Comparison of ENCODE assay signal across 8 cellular contexts in genomic region chr1:89822109-89822962, GRCh38. TPM values are rescaled to one million over a fixed set of nuclear protein-coding genes. Genes with fewer than 3 reads are reported as not detected.
A peak's percentile ranks its signal among the peaks of the same experiment; 100 is the strongest.
DNase-seq lines count a peak whose midpoint lies in the region; ATAC-seq and TF ChIP-seq lines count a peak whose summit lies in the region.

No MANE protein-coding gene starts in this region.

- no peak overlapping the region for H3K23ac ChIP-seq in mesendoderm (ENCODE audit: low read length)

- H3K56ac ChIP-seq in mesendoderm (ENCODE audit: low read length) = peak overlapping the region; percentile 94

- H3K27ac ChIP-seq in brain microvascular endothelial cell (no peak overlapping the region), mesendoderm (ENCODE audit: low read depth, low read length) (no peak overlapping the region)

- no peaks in the 10 kb centered on the region for H3K9me3 ChIP-seq in MG63

- H3K9ac ChIP-seq in mesendoderm (ENCODE audit: low read length) = peak overlapping the region; percentile 45

- H3K4me1 ChIP-seq in mesendoderm (ENCODE audit: control insufficient read depth, low read depth, low read length) = peaks cover 3% of the 10 kb centered on the region

- no peak overlapping the region for H2BK15ac ChIP-seq in mesendoderm (replicated peaks; ENCODE audit: low read depth)

- in situ Hi-C loops in brain microvascular endothelial cell (cut with HindIII; ENCODE audit: low pct_ligation_motif_present, low sequenced_read_pairs) = loop anchor here (25.0 kb wide), 1 partner anchor 165 kb away; the partner anchor contains the start of gene ZNF326

- H3K79me2 ChIP-seq in mesendoderm (ENCODE audit: control insufficient read depth, insufficient read depth, low read length) = peaks cover 11% of the 10 kb centered on the region

- no peak for TF ChIP-seq CTCF in brain microvascular endothelial cell (IDR thresholded peaks at IDR 0.05; ENCODE audit: low read depth, low read length, missing control alignments)

- H2BK120ac ChIP-seq in mesendoderm (ENCODE audit: low read depth, low read length) = no peak overlapping the region

- WGBS in mesendoderm (ENCODE audit: extremely low coverage, insufficient coverage, low lambda C conversion rate) = no CpG with 5 or more reads among the region's 17 CpGs

- peak overlapping the region; percentile 59 for H3K4me2 ChIP-seq in mesendoderm (ENCODE audit: low read length)

- H2AK5ac ChIP-seq in mesendoderm (ENCODE audit: low read length) = no peak overlapping the region

- H3K27me3 ChIP-seq in MG63 (no peaks in the 10 kb centered on the region; the same call in none of the 2 replicates), brain microvascular endothelial cell (replicated peaks) (no peaks in the 10 kb centered on the region), mesendoderm (ENCODE audit: insufficient read depth, low read length, poor library complexity) (no peaks in the 10 kb centered on the region)

- H3K4ac ChIP-seq in mesendoderm (ENCODE audit: low read depth, low read length) = no peak overlapping the region

- H3K36me3 ChIP-seq in MG63 (no peaks in the 10 kb centered on the region; the same call in none of the 2 replicates), brain microvascular endothelial cell (replicated peaks) (no peaks in the 10 kb centered on the region), mesendoderm (ENCODE audit: control insufficient read depth, insufficient read depth, low read length) (no peaks in the 10 kb centered on the region)

- H3K4me3 ChIP-seq in MG63 (peak overlapping the region; percentile 66), brain microvascular endothelial cell (ENCODE audit: low read depth, low read length) (peak overlapping the region; percentile 66), mesendoderm (ENCODE audit: low read length) (peak overlapping the region; percentile 77)

- no peak overlapping the region for H4K8ac ChIP-seq in mesendoderm (ENCODE audit: low read depth, low read length)

- no peak for ATAC-seq in HG03469 (IDR thresholded peaks at IDR 0.05; ENCODE audit: unreplicated experiment)

- H3K18ac ChIP-seq in mesendoderm (ENCODE audit: low read length) = no peak overlapping the region

- H2BK5ac ChIP-seq in mesendoderm (ENCODE audit: low read length) = no peak overlapping the region

- H4K5ac ChIP-seq in mesendoderm (ENCODE audit: low read length) = no peak overlapping the region

- DNase-seq in DMS53 treated with DMSO at 0.1 percent for 48 hours (lab: John Stamatoyannopoulos, UW; ENCODE audit: unreplicated experiment) (peak; percentile 44), MG63 (no peak), brain microvascular endothelial cell (no peak), mesendoderm (no peak), NCI-H1092 treated with DMSO at 0.1 percent for 48 hours (lab: John Stamatoyannopoulos, UW) (no peak), foreskin melanocyte (no peak)
- no peak for DNase-seq in activated CD4-positive, alpha-beta T cell treated with anti-CD3 and anti-CD28 coated beads for 1 hour

- peaks cover 13% of the 10 kb centered on the region for H3K79me1 ChIP-seq in mesendoderm (ENCODE audit: low read length)

RNA-seq across cellular contexts. Expression of gene LRRC8D, which starts 1.5 kb away (rescaled TPM):
- total RNA-seq in MG63 (2014; rRNA removed; shearing (Covaris generic); ENCODE audit: low replicate concordance) = 21.2 and 21.5 TPM in 2 replicates
- 30.1 TPM for polyA plus RNA-seq in mesendoderm (2013, experiment 1 of 2)
- 30.3 TPM for polyA plus RNA-seq in mesendoderm (2013, experiment 2 of 2)
